Comparison of ENCODE assay signal across 19 cellular contexts in the genomic region with DNA sequence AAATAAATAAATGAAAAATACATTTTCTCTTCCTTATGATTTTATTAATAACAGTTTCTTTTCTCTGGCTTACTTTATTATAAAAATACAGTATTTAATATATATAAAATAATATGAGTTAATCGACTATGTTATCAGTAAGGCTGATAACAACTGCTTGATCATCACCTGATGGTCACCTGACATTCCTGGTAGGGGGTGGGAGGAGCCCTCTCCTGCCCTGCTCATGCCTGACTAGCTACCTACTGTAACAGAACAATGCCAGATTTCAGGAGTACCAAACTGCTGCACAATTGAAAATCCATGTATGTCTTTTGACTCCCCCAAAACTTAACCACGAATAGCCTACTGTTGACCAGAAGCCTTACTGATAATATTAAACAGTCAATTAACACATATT. TPM values are rescaled to one million over a fixed set of nuclear protein-coding genes. Genes with fewer than 3 reads are reported as not detected.
DNase-seq lines count a peak whose midpoint lies in the region; ATAC-seq and TF ChIP-seq lines count a peak whose summit lies in the region.
"Had no signal": no experiment of that assay in that cellular context is flagged by ENCODE, and none has a peak within 500 bp of the region (broad histone marks: within the 10 kb centered on the region; RNA-seq: fewer than 3 reads in every experiment).

No MANE protein-coding gene starts in this region.

- H3K4me3 ChIP-seq in OCI-LY7 (ENCODE audit: low read depth, low read length, poor library complexity, severe bottlenecking), result peak overlapping the region; percentile 93
- H3K4me3 ChIP-seq in thymus (ENCODE audit: low read length), result no peak overlapping the region
- H3K4me3 ChIP-seq in A673 (ENCODE audit: low read depth, low read length, poor library complexity, severe bottlenecking), result no peak overlapping the region
- H3K4me3 ChIP-seq: suprapubic skin had no signal

- ATAC-seq in effector memory CD8-positive, alpha-beta T cell (replicated peaks), result no peak
- ATAC-seq: PC-3 had no signal

- 62% methylated on average over 2 of the region's 2 CpGs for WGBS in thymus

- peaks cover 0 to 10% of the 10 kb centered on the region in 2 donors for H3K9me3 Mint-ChIP-seq in effector memory CD8-positive, alpha-beta T cell

- H3K27ac ChIP-seq in OCI-LY7 (ENCODE audit: low read depth, low read length, poor library complexity, severe bottlenecking) (peak overlapping the region; percentile 92), thymus (ENCODE audit: low read depth) (peak overlapping the region; percentile 52), A673 (ENCODE audit: low read depth, low read length, poor library complexity, severe bottlenecking) (no peak overlapping the region)
- H3K27ac ChIP-seq: suprapubic skin had no signal

- H3K36me3 ChIP-seq in OCI-LY7 (ENCODE audit: insufficient read depth, low read length), result peaks cover 32% of the 10 kb centered on the region
- H3K36me3 ChIP-seq in thymus (ENCODE audit: control insufficient read depth, insufficient read depth), result no peaks in the 10 kb centered on the region
- H3K36me3 ChIP-seq in A673 (ENCODE audit: insufficient read depth, low read length, poor library complexity, severe bottlenecking), result no peaks in the 10 kb centered on the region
- H3K36me3 ChIP-seq: suprapubic skin had no signal

- peaks cover 17% of the 10 kb centered on the region for H3K36me3 Mint-ChIP-seq in effector memory CD8-positive, alpha-beta T cell (ENCODE audit: insufficient read depth)

- H3K4me1 ChIP-seq in OCI-LY7 (ENCODE audit: insufficient read depth, low read length, poor library complexity, severe bottlenecking) (peaks cover 32% of the 10 kb centered on the region), thymus (ENCODE audit: control insufficient read depth, insufficient read depth, low read length) (peaks cover 13% of the 10 kb centered on the region), A673 (ENCODE audit: insufficient read depth, low read length, poor library complexity, severe bottlenecking) (no peaks in the 10 kb centered on the region)

- peaks cover 55% of the 10 kb centered on the region for H3K79me2 ChIP-seq in OCI-LY7 (ENCODE audit: insufficient read depth, low read depth, low read length)

- H3K9me2 ChIP-seq in OCI-LY7 (ENCODE audit: insufficient read depth, low read length), result no peaks in the 10 kb centered on the region
- H3K9me2 ChIP-seq: SK-N-SH had no signal

- peak overlapping the region; percentile 92 to 95 for H3K27ac Mint-ChIP-seq in effector memory CD8-positive, alpha-beta T cell

- H3K4me1 Mint-ChIP-seq in effector memory CD8-positive, alpha-beta T cell (ENCODE audit: low read depth in 2 of 2), result peaks cover 32 to 44% of the 10 kb centered on the region in 2 donors

- TF ChIP-seq CTCF in OCI-LY7 (conservative IDR thresholded peaks at IDR 0.05; ENCODE audit: low read length) (no peak), A673 (conservative IDR thresholded peaks at IDR 0.05; ENCODE audit: low read depth, low read length) (no peak)

- H2AFZ ChIP-seq in OCI-LY7 (ENCODE audit: low read length), result no peak overlapping the region

- H3K4me3 Mint-ChIP-seq in effector memory CD8-positive, alpha-beta T cell, result peak overlapping the region; percentile 81 to 93

- H3K27me3 Mint-ChIP-seq in effector memory CD8-positive, alpha-beta T cell, result no peaks in the 10 kb centered on the region

- H4K20me1 ChIP-seq in OCI-LY7 (ENCODE audit: insufficient read depth, low read length), result no peaks in the 10 kb centered on the region

- H3K9me3 ChIP-seq in OCI-LY7 (ENCODE audit: low read length), result no peaks in the 10 kb centered on the region
- no peaks in the 10 kb centered on the region for H3K9me3 ChIP-seq in thymus (ENCODE audit: control insufficient read depth)
- H3K9me3 ChIP-seq in A673 (ENCODE audit: low read depth, low read length, poor library complexity, severe bottlenecking), result no peaks in the 10 kb centered on the region
- H3K9me3 ChIP-seq: SK-N-SH, suprapubic skin had no signal

- H3K27me3 ChIP-seq in thymus (ENCODE audit: control insufficient read depth, insufficient read depth), result no peaks in the 10 kb centered on the region
- peaks cover 61% of the 10 kb centered on the region for H3K27me3 ChIP-seq in A673 (replicated peaks; ENCODE audit: insufficient read depth, low read depth, low read length, poor library complexity)

- BruUV-seq in OCI-LY7 (replicated peaks; lab: Mats Ljungman, UMichigan), result no TSS peak
- no TSS peak for BruUV-seq in A673 (replicated peaks; lab: Mats Ljungman, UMichigan)

- intact Hi-C loops in OCI-LY7 (cut with micrococcal nuclease; ENCODE audit: unreplicated experiment) (loop anchor here (1.0 to 5.0 kb wide), 3 partner anchors 65 to 805 kb away; partner anchors contain the start of gene ACBD5), A673 (cut with micrococcal nuclease; ENCODE audit: unreplicated experiment) (no loop called here), posterior cingulate gyrus (cut with DNase I) (no loop called here)

- H3K4me2 ChIP-seq in OCI-LY7 (ENCODE audit: low read length), result peak overlapping the region; percentile 77
- H3K4me2 ChIP-seq: SK-N-SH had no signal

- POLR2A ChIA-PET in OCI-LY7 (lab: Charles Lee) (interaction anchor here (0.6 to 1.9 kb wide), 8 partner anchors 10 to 96 kb away, joined by 3 to 6 read pairs (median 4); no protein-coding TSS in a partner anchor), A673 (lab: Charles Lee; ENCODE audit: low non-redundant PET) (no interaction called here)

- DNase-seq in stimulated activated CD4-positive, alpha-beta T cell treated with anti-CD3 and anti-CD28 coated beads, Interleukin-15, amount 100 ng/mL, for 24 hours, result peak; percentile 28
- no peak for DNase-seq in stimulated activated CD4-positive, alpha-beta T cell treated with anti-CD3 and anti-CD28 coated beads, Interleukin-4, amount 100 ng/mL, for 24 hours
- DNase-seq in OCI-LY7 (ENCODE audit: low spot score) (peak; percentile 50), NOMO-1 (lab: John Stamatoyannopoulos, UW; ENCODE audit: unreplicated experiment in 2 of 2) (no peak), A673 (ENCODE audit: low spot score) (no peak), posterior cingulate gyrus (no peak)
- DNase-seq in effector memory CD8-positive, alpha-beta T cell, result no peak
- DNase-seq: caudate nucleus, DMS79, foreskin fibroblast, H7, NCI-H2029, NCI-H510A treated with DMSO at 0.1 percent for 48 hours, PC-3, SK-N-SH had no signal

- CTCF ChIA-PET in OCI-LY7 (lab: Charles Lee; ENCODE audit: unreplicated experiment) (interaction anchor here (1.1 kb wide), 1 partner anchor 19 kb away, joined by 3 read pairs; no protein-coding TSS in a partner anchor), A673 (lab: Charles Lee) (no interaction called here)

RNA-seq across cellular contexts. Expression of gene APBB1IP, which starts 1.3 kb away (rescaled TPM):
- 58.1 and 65.8 TPM in 2 replicates for total RNA-seq in OCI-LY7 (2014; rRNA removed; shearing (Covaris generic))
- total RNA-seq in OCI-LY7 (2022) (167 and 196 TPM in 2 replicates), A673 (2021) (not detected in 2 replicates)
- polyA plus RNA-seq in thymus, result 40.0 TPM
- total RNA-seq: H7, HT1080, MCF 10A, PC-3 had no signal
- polyA plus RNA-seq: SK-N-SH had no signal

Comparison
In these comparisons a context has a peak if more than half of its experiments do, and no peak if none do; other contexts are left out.
1. DNase-seq: peak in stimulated activated CD4-positive, alpha-beta T cell treated with anti-CD3 and anti-CD28 coated beads, Interleukin-15, amount 100 ng/mL, for 24 hours (single experiment) and OCI-LY7 (single experiment); none in stimulated activated CD4-positive, alpha-beta T cell treated with anti-CD3 and anti-CD28 coated beads, Interleukin-4, amount 100 ng/mL, for 24 hours (single experiment), effector memory CD8-positive, alpha-beta T cell (0 of 3), NOMO-1 (0 of 2), A673 (single experiment) and posterior cingulate gyrus (0 of 10).
2. RNA of gene APBB1IP, which starts 1.3 kb away (total RNA-seq): 58.1 to 196 TPM in OCI-LY7; not detected in A673; every median in the first group is over 10 times any median in the second.